Comparison of ENCODE assay signal across 1 cellular context in the genomic region with DNA sequence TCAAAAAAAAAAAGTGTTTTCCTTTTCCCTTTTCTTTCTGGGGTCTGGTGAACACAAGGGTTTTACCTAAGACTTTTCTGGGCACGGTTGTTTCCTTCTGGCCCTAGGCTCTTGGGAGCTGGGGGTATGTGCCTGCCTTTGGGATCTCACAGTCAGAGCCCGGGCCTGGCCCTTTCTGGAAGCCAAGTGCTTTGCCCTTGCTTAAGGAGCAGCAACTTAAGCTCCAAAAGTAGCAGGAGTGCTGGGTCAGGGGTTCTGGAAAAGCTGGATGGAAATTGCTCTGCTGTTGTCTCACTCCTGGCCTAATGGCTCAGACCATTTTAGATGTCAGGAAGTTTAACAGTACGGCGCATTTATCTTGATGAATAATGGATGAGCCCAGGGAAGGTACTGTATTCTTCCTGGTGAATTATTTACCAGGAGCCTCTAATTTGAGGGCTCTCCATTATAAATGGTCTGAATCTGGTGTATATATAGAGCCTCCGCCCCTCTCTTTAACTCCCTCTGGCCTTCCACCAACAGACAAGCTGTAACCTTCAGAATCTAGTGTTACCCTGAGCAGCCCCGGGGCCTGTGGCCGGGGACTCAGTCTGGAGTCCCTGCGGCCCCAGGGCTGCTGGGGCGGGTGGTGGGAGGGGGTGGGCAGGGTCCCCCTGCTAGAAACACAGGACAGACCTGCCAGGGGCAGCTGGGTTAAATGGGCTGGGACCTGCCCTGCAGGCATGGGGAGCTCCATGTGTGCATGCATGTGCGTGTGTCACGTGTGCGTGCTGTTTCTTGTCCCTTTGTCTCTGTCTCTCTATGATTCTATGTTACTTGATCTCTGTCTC.
TF ChIP-seq lines count a peak whose summit lies in the region.

No MANE protein-coding gene starts in this region.

TF ChIP-seq in HepG2, 621 proteins besides CTCF, POLR2A, EP300 and RAD21:
- TF ChIP-seq ZFAT (CRISPR knock-in tag; conservative IDR thresholded peaks at IDR 0.05): no peak
